13 cellular contexts compared by ENCODE assay signal in genomic region chr6:14596410-14596809, GRCh38.
DNase-seq lines count a peak whose midpoint lies in the region; ATAC-seq and TF ChIP-seq lines count a peak whose summit lies in the region.
"Had no signal": no experiment of that assay in that cellular context is flagged by ENCODE, and none has a peak within 500 bp of the region (broad histone marks: within the 10 kb centered on the region; RNA-seq: fewer than 3 reads in every experiment).

No MANE protein-coding gene starts in this region.

- H3K36me3 ChIP-seq in upper lobe of right lung, result no peaks in the 10 kb centered on the region
- H3K36me3 ChIP-seq: transverse colon had no signal

- H3K4me3 ChIP-seq in fibroblast of pulmonary artery (replicated peaks; ENCODE audit: low read depth, low read length) (no peak overlapping the region), upper lobe of right lung (no peak overlapping the region)
- H3K4me3 ChIP-seq: skin epidermis, transverse colon had no signal

- H3K27me3 ChIP-seq in upper lobe of right lung, result no peaks in the 10 kb centered on the region
- H3K27me3 ChIP-seq: transverse colon had no signal

- DNase-seq in stimulated activated CD4-positive, alpha-beta T cell treated with anti-CD3 and anti-CD28 coated beads, Interleukin-15, amount 100 ng/mL, for 24 hours, result peak; percentile 24
- DNase-seq in stimulated activated CD4-positive, alpha-beta T cell treated with anti-CD3 and anti-CD28 coated beads, Interleukin-4, amount 100 ng/mL, for 1 hour, result no peak
- DNase-seq in RWPE1 (ENCODE audit: low spot score), result peak; percentile 14
- peak; percentile 72 for DNase-seq in fibroblast of pulmonary artery (ENCODE audit: low read depth)
- peak; percentile 69 for DNase-seq in upper lobe of right lung
- DNase-seq in stimulated activated naive CD4-positive, alpha-beta T cell treated with Interleukin-2 at 50 U/mL for 16 hours (lab: John Stamatoyannopoulos, UW), result no peak
- DNase-seq: DMS153, left colon, NCI-H2107, transverse colon had no signal

- intact Hi-C loops in upper lobe of right lung (cut with DNase I), result no loop called here

- no peaks in the 10 kb centered on the region for H3K4me1 ChIP-seq in upper lobe of right lung
- H3K4me1 ChIP-seq: transverse colon had no signal

- POLR2A ChIA-PET in RWPE1 (lab: Yijun Ruan, JAX; ENCODE audit: low non-redundant PET), result no interaction called here

- H3K9me3 ChIP-seq in upper lobe of right lung, result no peaks in the 10 kb centered on the region
- H3K9me3 ChIP-seq: transverse colon had no signal

- peak; percentile 77 for ATAC-seq in upper lobe of right lung
- no peak for ATAC-seq in HG03565 (IDR thresholded peaks at IDR 0.05; ENCODE audit: unreplicated experiment)
- ATAC-seq in GM19351 (IDR thresholded peaks at IDR 0.05; ENCODE audit: unreplicated experiment), result no peak
- ATAC-seq: left colon had no signal

- H3K27ac ChIP-seq in RWPE1 (no peak overlapping the region), upper lobe of right lung (no peak overlapping the region)
- H3K27ac ChIP-seq: skin epidermis, transverse colon had no signal

- CTCF ChIA-PET in RWPE1 (lab: Yijun Ruan, JAX), result no interaction called here

- TF ChIP-seq CTCF in RWPE1 (conservative IDR thresholded peaks at IDR 0.05; ENCODE audit: low read depth) (no peak), fibroblast of pulmonary artery (IDR thresholded peaks at IDR 0.05; ENCODE audit: low read length, missing control alignments) (no peak), upper lobe of right lung (IDR thresholded peaks at IDR 0.05) (no peak)

Comparison
In these comparisons a context has a peak if more than half of its experiments do, and no peak if none do; other contexts are left out.
1. DNase-seq: peak in stimulated activated CD4-positive, alpha-beta T cell treated with anti-CD3 and anti-CD28 coated beads, Interleukin-15, amount 100 ng/mL, for 24 hours (single experiment), RWPE1 (single experiment), fibroblast of pulmonary artery (single experiment) and upper lobe of right lung (single experiment); none in stimulated activated CD4-positive, alpha-beta T cell treated with anti-CD3 and anti-CD28 coated beads, Interleukin-4, amount 100 ng/mL, for 1 hour (single experiment) and stimulated activated naive CD4-positive, alpha-beta T cell treated with Interleukin-2 at 50 U/mL for 16 hours (single experiment).